Comparison of ENCODE assay signal across 9 cellular contexts in the genomic region with DNA sequence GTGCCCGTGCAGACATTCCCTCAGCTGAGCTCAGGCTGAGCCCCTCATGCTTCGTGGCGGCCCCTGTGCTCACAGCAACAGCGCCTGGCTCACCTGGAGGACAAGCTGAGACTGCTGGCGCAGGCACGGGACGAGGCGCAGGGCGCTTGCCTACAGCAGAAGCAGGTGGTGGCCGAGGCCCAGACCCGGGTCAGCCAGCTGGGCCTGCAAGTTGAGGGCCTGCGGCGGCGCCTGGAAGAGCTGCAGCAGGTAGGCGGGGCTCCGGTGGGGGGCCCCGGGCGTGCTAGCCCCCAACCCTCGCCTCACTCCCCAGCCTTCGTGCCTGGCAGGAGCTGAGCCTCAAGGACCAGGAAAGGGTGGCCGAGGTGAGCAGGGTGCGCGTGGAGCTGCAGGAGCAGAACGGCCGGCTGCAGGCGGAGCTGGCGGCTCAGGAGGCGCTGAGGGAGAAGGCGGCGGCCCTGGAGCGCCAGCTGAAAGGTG. TPM values are rescaled to one million over a fixed set of nuclear protein-coding genes. Genes with fewer than 3 reads are reported as not detected.
A peak's percentile ranks its signal among the peaks of the same experiment; 100 is the strongest.
DNase-seq lines count a peak whose midpoint lies in the region; ATAC-seq, FAIRE-seq and TF ChIP-seq lines count a peak whose summit lies in the region.
"Had no signal": no experiment of that assay in that cellular context is flagged by ENCODE, and none has a peak within 500 bp of the region (broad histone marks: within the 10 kb centered on the region; RNA-seq: fewer than 3 reads in every experiment).

No MANE protein-coding gene starts in this region.

- H3K27me3 Mint-ChIP-seq in GM23338 (ENCODE audit: insufficient read depth, low read depth, poor library complexity) (peaks cover 17% of the 10 kb centered on the region), endodermal cell (ENCODE audit: insufficient read depth) (no peaks in the 10 kb centered on the region)

- H3K36me3 Mint-ChIP-seq in GM23338 (ENCODE audit: low read depth), result no peaks in the 10 kb centered on the region; the same call in none of the 3 replicates
- H3K36me3 Mint-ChIP-seq in endodermal cell (ENCODE audit: low read depth), result peaks cover 15% of the 10 kb centered on the region

- H3K27ac ChIP-seq in GM23338 (ENCODE audit: low read depth) (no peak overlapping the region), PC-3 (ENCODE audit: low read length) (no peak overlapping the region), endodermal cell (ENCODE audit: low read depth, low read length) (no peak overlapping the region), rectal smooth muscle tissue (ENCODE audit: low read depth, low read length) (no peak overlapping the region)
- H3K27ac ChIP-seq: SJSA1 had no signal

- H3K4me1 Mint-ChIP-seq in GM23338, result peaks cover 14% of the 10 kb centered on the region
- no peaks in the 10 kb centered on the region for H3K4me1 Mint-ChIP-seq in endodermal cell

- H3K9me3 Mint-ChIP-seq in GM23338 (no peaks in the 10 kb centered on the region; the same call in 2 of the 3 replicates), endodermal cell (no peaks in the 10 kb centered on the region)

- peak overlapping the region; percentile 77; the same call in 1 of the 2 replicates for H3K4me3 ChIP-seq in GM23338
- peak overlapping the region; percentile 79; the same call in 1 of the 2 replicates for H3K4me3 ChIP-seq in PC-3 (ENCODE audit: low read length)
- no peak overlapping the region for H3K4me3 ChIP-seq in endodermal cell (ENCODE audit: low read length)
- H3K4me3 ChIP-seq in rectal smooth muscle tissue (ENCODE audit: low read length), result peak overlapping the region; percentile 73

- H3K4me1 ChIP-seq in GM23338 (ENCODE audit: insufficient read depth), result peaks cover 9% of the 10 kb centered on the region; the same call in 1 of the 2 replicates
- H3K4me1 ChIP-seq in PC-3 (ENCODE audit: insufficient read depth, low read length), result 0 out of 2 replicates have a peak, but pooled peaks cover 8% of the 10 kb centered on the region
- H3K4me1 ChIP-seq in endodermal cell (ENCODE audit: control insufficient read depth, insufficient read depth, low read length), result no peaks in the 10 kb centered on the region
- peaks cover 4% of the 10 kb centered on the region for H3K4me1 ChIP-seq in rectal smooth muscle tissue (ENCODE audit: control insufficient read depth, insufficient read depth, low read length)

- ATAC-seq in GM23338 (peak; percentile 1; the same call in 2 of the 3 replicates), PC-3 (peak; percentile 0; the same call in 1 of the 2 replicates), GM21619 (IDR thresholded peaks at IDR 0.05; ENCODE audit: unreplicated experiment) (no peak)

- H3K79me2 ChIP-seq in GM23338 (replicated peaks; ENCODE audit: insufficient read depth), result peaks cover 8% of the 10 kb centered on the region; the same call in 1 of the 2 replicates
- no peaks in the 10 kb centered on the region for H3K79me2 ChIP-seq in PC-3 (ENCODE audit: low read length)

- H4K20me1 ChIP-seq in GM23338 (replicated peaks; ENCODE audit: insufficient read depth) (no peaks in the 10 kb centered on the region), PC-3 (ENCODE audit: low read length) (no peaks in the 10 kb centered on the region)

- H3K27ac Mint-ChIP-seq in GM23338 (no peak overlapping the region), endodermal cell (no peak overlapping the region)

- no peaks in the 10 kb centered on the region for H3K27me3 ChIP-seq in GM23338 (ENCODE audit: insufficient read depth)
- H3K27me3 ChIP-seq in PC-3 (ENCODE audit: low read length), result no peaks in the 10 kb centered on the region
- H3K27me3 ChIP-seq in endodermal cell (ENCODE audit: control insufficient read depth, insufficient read depth, low read length, poor library complexity, severe bottlenecking), result no peaks in the 10 kb centered on the region
- H3K27me3 ChIP-seq in rectal smooth muscle tissue (ENCODE audit: control insufficient read depth, insufficient read depth, low read length), result peaks cover 6% of the 10 kb centered on the region
- H3K27me3 ChIP-seq: SJSA1 had no signal

- H3K9me2 ChIP-seq in GM23338 (ENCODE audit: insufficient read depth), result no peaks in the 10 kb centered on the region
- no peaks in the 10 kb centered on the region for H3K9me2 ChIP-seq in PC-3 (replicated peaks; ENCODE audit: low read length)

- intact Hi-C loops in PC-3 (cut with micrococcal nuclease), result no loop called here

- WGBS in endodermal cell (ENCODE audit: insufficient coverage in 1 of 2, insufficient read length in 1 of 2), 2 experiments, result 73 to 88% methylated on average over 16 to 31 of the region's 31 CpGs

- H3K4me3 Mint-ChIP-seq in GM23338 (no peak overlapping the region), endodermal cell (peak overlapping the region; percentile 55)

- no TSS peak for BruUV-seq in PC-3 (replicated peaks; lab: Mats Ljungman, UMichigan)

- peaks cover 11% of the 10 kb centered on the region for H3F3A ChIP-seq in GM23338 (replicated peaks; ENCODE audit: low read depth)
- H3F3A ChIP-seq in PC-3 (ENCODE audit: low read length, unreplicated experiment), result no peaks in the 10 kb centered on the region

- DNase-seq in GM23338 (ENCODE audit: low spot score) (no peak), PC-3 (no peak), endodermal cell (no peak), SW480 (ENCODE audit: low spot score) (no peak), amygdala (lab: John Stamatoyannopoulos, UW) (no peak), GM19239 (ENCODE audit: insufficient read length, low spot score) (no peak)

- H3K9me3 ChIP-seq in PC-3 (ENCODE audit: low read length) (no peaks in the 10 kb centered on the region), endodermal cell (ENCODE audit: control insufficient read depth, low read length) (no peaks in the 10 kb centered on the region)
- H3K9me3 ChIP-seq: SJSA1 had no signal

- TF ChIP-seq CTCF in GM23338 (conservative IDR thresholded peaks at IDR 0.05; ENCODE audit: low read depth in 2 of 2) (no peak), PC-3 (conservative IDR thresholded peaks at IDR 0.05; ENCODE audit: low read depth, low read length) (no peak), endodermal cell (conservative IDR thresholded peaks at IDR 0.05) (no peak)

- no peak overlapping the region for H3K9ac ChIP-seq in PC-3 (ENCODE audit: low read length)
- no peak overlapping the region for H3K9ac ChIP-seq in endodermal cell (ENCODE audit: extremely low read depth, low read length, poor library complexity, severe bottlenecking)
- H3K9ac ChIP-seq in rectal smooth muscle tissue (ENCODE audit: low read length), result no peak overlapping the region

- H3K4me2 ChIP-seq in GM23338 (peak overlapping the region; percentile 87; the same call in 1 of the 2 replicates), PC-3 (ENCODE audit: low read length) (peak overlapping the region; percentile 94; the same call in 1 of the 2 replicates)

- CTCF ChIA-PET in PC-3 (lab: Charles Lee), result interaction anchor here (0.6 kb wide), 1 partner anchor 8 kb away, joined by 3 read pairs; the partner anchor contains the start of gene DCXR

- no peak for FAIRE-seq in GM19239 (lab: Jason Lieb, UNC)

- H3K36me3 ChIP-seq in GM23338 (ENCODE audit: insufficient read depth), result no peaks in the 10 kb centered on the region
- H3K36me3 ChIP-seq in PC-3 (ENCODE audit: low read depth, low read length), result no peaks in the 10 kb centered on the region
- H3K36me3 ChIP-seq in endodermal cell (ENCODE audit: control insufficient read depth, insufficient read depth, low read length), result no peaks in the 10 kb centered on the region
- H3K36me3 ChIP-seq in rectal smooth muscle tissue (ENCODE audit: control insufficient read depth, insufficient read depth, low read length), result no peaks in the 10 kb centered on the region

- POLR2A ChIA-PET in PC-3 (lab: Charles Lee; ENCODE audit: unreplicated experiment), result no interaction called here

- H2AFZ ChIP-seq in GM23338 (no peak overlapping the region), PC-3 (ENCODE audit: low read length) (no peak overlapping the region)

TF ChIP-seq in GM23338, 12 proteins besides CTCF, POLR2A, EP300 and RAD21 (continues in another document):
- no peak for TF ChIP-seq ZNF331 (CRISPR knock-in tag; IDR thresholded peaks at IDR 0.05; ENCODE audit: low read depth)

RNA-seq across cellular contexts. Expression of gene RAC3, which starts 1.4 kb away (rescaled TPM):
- total RNA-seq in GM23338 (2014; rRNA removed; shearing (Covaris generic)), result 211 and 293 TPM in 2 replicates
- polyA plus RNA-seq in GM23338 (2016; fragmentation: Nextera tagmentation; extraction: Ambion mirVana), result 31.5 and 35.6 TPM in 2 replicates
- total RNA-seq in PC-3 (2014; rRNA removed) (46.8 and 52.2 TPM in 2 replicates), endodermal cell (10 to 100 TPM; 45.7 to 53.9 TPM)
- 58.8 TPM for polyA plus RNA-seq in endodermal cell (2013, experiment 1 of 2)
- 53.5 TPM for polyA plus RNA-seq in endodermal cell (2013, experiment 2 of 2)

RNA-seq across cellular contexts. Expression of gene LRRC45, which starts 6.9 kb away (rescaled TPM):
- total RNA-seq in GM23338 (2014; rRNA removed; shearing (Covaris generic)), result 40.7 and 41.6 TPM in 2 replicates
- polyA plus RNA-seq in GM23338 (2016; fragmentation: Nextera tagmentation; extraction: Ambion mirVana), result 16.1 and 17.6 TPM in 2 replicates
- total RNA-seq in PC-3 (2014; rRNA removed) (71.5 and 90.0 TPM in 2 replicates), endodermal cell (10 to 100 TPM; 35.1 to 38.9 TPM)
- polyA plus RNA-seq in endodermal cell (2013, experiment 1 of 2), result 22.3 TPM
- polyA plus RNA-seq in endodermal cell (2013, experiment 2 of 2), result 20.1 TPM

RNA-seq across cellular contexts. Expression of gene CENPX, which starts 7.4 kb away (rescaled TPM):
- 114 and 127 TPM in 2 replicates for total RNA-seq in GM23338 (2014; rRNA removed; shearing (Covaris generic))
- polyA plus RNA-seq in GM23338 (2016; fragmentation: Nextera tagmentation; extraction: Ambion mirVana), result 157 and 172 TPM in 2 replicates
- total RNA-seq in PC-3 (2014; rRNA removed) (344 and 390 TPM in 2 replicates), endodermal cell (10 to 100 TPM; 80.0 to 85.0 TPM)
- 62.5 TPM for polyA plus RNA-seq in endodermal cell (2013, experiment 1 of 2)
- 61.5 TPM for polyA plus RNA-seq in endodermal cell (2013, experiment 2 of 2)

RNA-seq across cellular contexts. Expression of gene DCXR, which starts 7.5 kb away (rescaled TPM):
- total RNA-seq in GM23338 (2014; rRNA removed; shearing (Covaris generic)), result 84.8 and 86.9 TPM in 2 replicates
- polyA plus RNA-seq in GM23338 (2016; fragmentation: Nextera tagmentation; extraction: Ambion mirVana), result 137 and 147 TPM in 2 replicates
- total RNA-seq in PC-3 (2014; rRNA removed) (135 and 142 TPM in 2 replicates), endodermal cell (10 to 100 TPM; 73.8 to 83.6 TPM)
- polyA plus RNA-seq in endodermal cell (2013, experiment 1 of 2), result 84.8 TPM
- polyA plus RNA-seq in endodermal cell (2013, experiment 2 of 2), result 72.9 TPM

RNA-seq across cellular contexts. Expression of gene RFNG, which starts 21.6 kb away (rescaled TPM):
- total RNA-seq in GM23338 (2014; rRNA removed; shearing (Covaris generic)), result 36.9 and 44.7 TPM in 2 replicates
- 18.0 and 18.9 TPM in 2 replicates for polyA plus RNA-seq in GM23338 (2016; fragmentation: Nextera tagmentation; extraction: Ambion mirVana)
- 46.7 and 46.8 TPM in 2 replicates for total RNA-seq in PC-3 (2014; rRNA removed)
- 10 to 100 TPM; 46.3 to 54.5 TPM for total RNA-seq in endodermal cell
- polyA plus RNA-seq in endodermal cell (2013, experiment 1 of 2), result 44.6 TPM
- 43.4 TPM for polyA plus RNA-seq in endodermal cell (2013, experiment 2 of 2)
